Comparison of ENCODE assay signal across 8 cellular contexts in genomic region chr16:29116207-29116606, GRCh38.
DNase-seq lines count a peak whose midpoint lies in the region; ATAC-seq and TF ChIP-seq lines count a peak whose summit lies in the region.
"Not testable (repeated sequence)": the region's sequence is repeated elsewhere in the genome, so short reads cannot be mapped to it uniquely, and the experiment has no call there.

No MANE protein-coding gene starts in this region.

- peak overlapping the region; percentile 75 for H3K27ac Mint-ChIP-seq in T-helper 17 cell

- not testable (repeated sequence) for H3K9me3 Mint-ChIP-seq in activated T-cell treated with anti-CD3 and anti-CD28 coated beads, Interleukin-2, amount 50 U/mL, for 4 hours

- DNase-seq in GM04504 (ENCODE audit: low read depth) (peak; percentile 17), mesenteric fat pad (ENCODE audit: low spot score) (peak; percentile 76)
- DNase-seq in T-helper 17 cell; activated T-cell treated with anti-CD3 and anti-CD28 coated beads, Interleukin-2, amount 50 U/mL, for 4 hours; breast epithelium (ENCODE audit: low spot score in 2 of 2); left ventricle myocardium inferior; sigmoid colon; uterus: not testable (repeated sequence)

- not testable (repeated sequence) for H3K4me3 Mint-ChIP-seq in T-helper 17 cell; activated T-cell treated with anti-CD3 and anti-CD28 coated beads, Interleukin-2, amount 50 U/mL, for 4 hours

- TF ChIP-seq EP300 in sigmoid colon (IDR thresholded peaks at IDR 0.05), result not testable (repeated sequence)

- peak overlapping the region; percentile 72 to 82 for H3K27ac ChIP-seq in breast epithelium
- peak overlapping the region; percentile 47 for H3K27ac ChIP-seq in left ventricle myocardium inferior (replicated peaks)
- H3K27ac ChIP-seq in sigmoid colon, result peak overlapping the region; percentile 30 to 59 (median 58)
- H3K27ac ChIP-seq in uterus, result peak overlapping the region; percentile 66 to 76

- not testable (repeated sequence) for H3K27me3 ChIP-seq in breast epithelium; left ventricle myocardium inferior (ENCODE audit: low read depth); sigmoid colon; uterus

- H3K4me1 Mint-ChIP-seq in T-helper 17 cell, result not testable (repeated sequence)
- H3K4me1 Mint-ChIP-seq in activated T-cell treated with anti-CD3 and anti-CD28 coated beads, Interleukin-2, amount 50 U/mL, for 4 hours (ENCODE audit: low read depth), result peaks cover 52% of the 10 kb centered on the region

- not testable (repeated sequence) for ATAC-seq in T-helper 17 cell
- ATAC-seq in activated T-cell treated with anti-CD3 and anti-CD28 coated beads, Interleukin-2, amount 50 U/mL, for 4 hours, result peak; percentile 4 to 5

- not testable (repeated sequence) for H3K4me1 ChIP-seq in breast epithelium, uterus
- peaks cover 25% of the 10 kb centered on the region for H3K4me1 ChIP-seq in left ventricle myocardium inferior
- peaks cover 0 to 17% (median 13%) of the 10 kb centered on the region in 4 donors for H3K4me1 ChIP-seq in sigmoid colon

- WGBS in sigmoid colon, 2 donors, result 92 to 95% methylated on average over 12 of the region's 12 CpGs

- H3K9me3 ChIP-seq in T-helper 17 cell (ENCODE audit: control insufficient read depth, low read length, poor library complexity, severe bottlenecking); breast epithelium; left ventricle myocardium inferior (replicated peaks); sigmoid colon; uterus: not testable (repeated sequence)

- TF ChIP-seq POLR2A in breast epithelium (IDR thresholded peaks at IDR 0.05); sigmoid colon (IDR thresholded peaks at IDR 0.05); uterus (IDR thresholded peaks at IDR 0.05): not testable (repeated sequence)

- not testable (repeated sequence) for H3K27me3 Mint-ChIP-seq in T-helper 17 cell; activated T-cell treated with anti-CD3 and anti-CD28 coated beads, Interleukin-2, amount 50 U/mL, for 4 hours (ENCODE audit: low read depth)

- intact Hi-C loops in breast epithelium (cut with DNase I; ENCODE audit: low total_unique reads); left ventricle myocardium inferior (cut with micrococcal nuclease); uterus (cut with DNase I; ENCODE audit: low total_unique reads): not testable (repeated sequence)
- intact Hi-C loops in sigmoid colon (cut with DNase I), result loop anchor here (10.0 kb wide), 1 partner anchor 109 kb away; no protein-coding TSS in a partner anchor

- not testable (repeated sequence) for H3K36me3 ChIP-seq in breast epithelium, left ventricle myocardium inferior, sigmoid colon, uterus

- H3K36me3 Mint-ChIP-seq in T-helper 17 cell (ENCODE audit: low read depth), result not testable (repeated sequence)
- peaks cover 41% of the 10 kb centered on the region for H3K36me3 Mint-ChIP-seq in activated T-cell treated with anti-CD3 and anti-CD28 coated beads, Interleukin-2, amount 50 U/mL, for 4 hours (ENCODE audit: insufficient read depth)

- not testable (repeated sequence) for TF ChIP-seq CTCF in breast epithelium (IDR thresholded peaks at IDR 0.05); left ventricle myocardium inferior (IDR thresholded peaks at IDR 0.05; ENCODE audit: borderline replicate concordance); sigmoid colon (IDR thresholded peaks at IDR 0.05); uterus (IDR thresholded peaks at IDR 0.05)

- H3K4me3 ChIP-seq in breast epithelium, result peak overlapping the region in 1 of 3 donors; percentile 3
- H3K4me3 ChIP-seq in left ventricle myocardium inferior, sigmoid colon, uterus: not testable (repeated sequence)
